Comparison of ENCODE assay signal across 14 cellular contexts in the genomic region with DNA sequence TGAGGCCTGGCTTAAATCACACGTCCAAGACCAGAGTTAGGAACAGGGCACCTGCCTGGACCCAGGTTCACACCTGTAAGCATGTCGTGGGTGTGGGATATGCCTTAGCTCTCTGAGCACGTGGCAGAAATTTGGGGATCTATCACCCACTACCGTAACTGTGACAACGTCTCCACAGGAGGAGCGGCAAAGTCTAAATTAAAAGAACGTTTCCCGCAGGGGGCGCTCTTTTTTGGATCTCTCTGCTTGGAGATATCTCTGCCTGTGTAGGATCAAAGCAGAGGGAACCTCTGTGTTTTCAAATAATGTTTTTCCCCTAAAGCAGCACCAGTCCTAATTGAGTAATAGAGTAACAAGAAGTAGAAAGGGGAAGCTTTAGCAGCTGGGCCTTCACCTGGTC. TPM values are rescaled to one million over a fixed set of nuclear protein-coding genes. Genes with fewer than 3 reads are reported as not detected.
"Had no signal": no experiment of that assay in that cellular context is flagged by ENCODE, and none has a peak within 500 bp of the region (broad histone marks: within the 10 kb centered on the region; RNA-seq: fewer than 3 reads in every experiment).

No MANE protein-coding gene starts in this region.

RNA-seq across cellular contexts. Expression of a gene that starts 43.0 kb away (rescaled TPM):
- total RNA-seq: activated B cell treated with CpG ODN at 0.5 μM for 24 hours; activated CD4-positive, alpha-beta memory T cell treated with anti-CD3 and anti-CD28 coated beads for 36 hours; activated CD4-positive, alpha-beta T cell treated with anti-CD3 and anti-CD28 coated beads, Interleukin-2, amount 10 ng/mL, durations not matched to agents 24 days and 14 days; activated CD8-positive, alpha-beta memory T cell treated with anti-CD3 and anti-CD28 coated beads for 36 hours; activated CD8-positive, alpha-beta T cell treated with anti-CD3 and anti-CD28 coated beads for 36 hours; activated naive CD4-positive, alpha-beta T cell treated with anti-CD3 and anti-CD28 coated beads for 36 hours; activated naive CD4-positive, alpha-beta T cell treated with anti-CD3 and anti-CD28 coated beads, Interleukin-2, amount 50 U/mL, for 72 hours; activated naive CD8-positive, alpha-beta T cell treated with anti-CD3 and anti-CD28 coated beads for 36 hours; activated T-cell treated with anti-CD3 and anti-CD28 coated beads, Interleukin-2, amount 50 U/mL, for 4 hours; activated T-cell treated with anti-CD3 and anti-CD28 coated beads, Interleukin-2, amount 50 U/mL, for 72 hours; activated T-helper 1 cell treated with anti-CD3 and anti-CD28 coated beads, Interleukin-12 subunit alpha, Interleukin-12 subunit beta, Interleukin-2, Interleukin-4 antibody, amounts not matched to agents 30 ng/mL and 10 ng/mL and 1 ng/mL, durations not matched to agents 14 hours and 24 hours and 36 hours; activated T-helper 17 cell treated with anti-CD3 and anti-CD28 coated beads, Interleukin-2, amount 50 U/mL, for 72 hours; cardiac septum had no signal
- polyA plus RNA-seq: aorta had no signal
